8 cellular contexts compared by ENCODE assay signal in the genomic region with DNA sequence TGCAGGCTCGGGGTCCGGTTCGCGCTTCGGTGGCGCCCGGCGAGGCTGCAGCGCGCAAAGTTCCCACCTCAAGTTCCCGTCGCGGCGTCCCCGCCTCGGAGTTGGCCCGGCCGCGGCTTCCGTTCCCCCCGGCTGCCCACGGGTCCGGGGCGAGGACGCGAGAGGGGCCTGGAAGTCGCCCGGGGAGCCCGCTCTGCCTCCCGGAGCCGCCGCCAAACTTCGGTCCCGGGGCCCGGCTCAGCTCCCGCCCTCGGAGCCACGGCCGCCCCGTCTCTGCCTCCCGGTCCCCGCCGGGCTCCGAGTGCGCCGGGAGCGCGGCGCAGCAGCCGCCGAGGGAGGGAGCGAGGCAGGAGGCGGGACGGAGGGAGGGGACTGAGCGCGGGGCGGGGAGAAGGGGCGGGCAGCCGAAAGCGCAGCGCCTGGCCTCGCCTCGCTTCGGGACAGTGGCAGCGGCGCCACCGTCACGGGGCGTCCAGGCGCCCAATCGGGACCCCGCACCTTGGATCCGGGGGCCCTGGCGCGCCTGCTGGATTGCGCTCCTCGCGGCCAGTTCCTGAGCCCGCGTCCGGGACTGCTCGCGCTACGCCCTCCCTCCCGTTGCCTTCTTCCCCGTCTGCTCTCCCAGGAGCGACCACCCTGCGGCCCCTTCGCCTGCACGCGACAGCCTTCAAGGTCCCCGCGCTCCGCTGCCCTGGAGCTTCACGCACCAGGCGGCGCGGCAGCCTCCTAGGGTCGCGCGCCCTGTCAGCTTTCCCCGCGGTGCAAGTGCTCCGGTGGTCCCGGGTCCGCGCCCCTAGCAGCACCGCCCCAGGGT. TPM values are rescaled to one million over a fixed set of nuclear protein-coding genes. Genes with fewer than 3 reads are reported as not detected.
A peak's percentile ranks its signal among the peaks of the same experiment; 100 is the strongest.
DNase-seq lines count a peak whose midpoint lies in the region; ATAC-seq and TF ChIP-seq lines count a peak whose summit lies in the region.

A gene with protein sequence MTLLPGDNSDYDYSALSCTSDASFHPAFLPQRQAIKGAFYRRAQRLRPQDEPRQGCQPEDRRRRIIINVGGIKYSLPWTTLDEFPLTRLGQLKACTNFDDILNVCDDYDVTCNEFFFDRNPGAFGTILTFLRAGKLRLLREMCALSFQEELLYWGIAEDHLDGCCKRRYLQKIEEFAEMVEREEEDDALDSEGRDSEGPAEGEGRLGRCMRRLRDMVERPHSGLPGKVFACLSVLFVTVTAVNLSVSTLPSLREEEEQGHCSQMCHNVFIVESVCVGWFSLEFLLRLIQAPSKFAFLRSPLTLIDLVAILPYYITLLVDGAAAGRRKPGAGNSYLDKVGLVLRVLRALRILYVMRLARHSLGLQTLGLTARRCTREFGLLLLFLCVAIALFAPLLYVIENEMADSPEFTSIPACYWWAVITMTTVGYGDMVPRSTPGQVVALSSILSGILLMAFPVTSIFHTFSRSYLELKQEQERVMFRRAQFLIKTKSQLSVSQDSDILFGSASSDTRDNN (minus strand): TSS at position 305 of the 814 bp plus-strand sequence. CDS start 12,769 bp downstream, outside the sequence.

- no peaks in the 10 kb centered on the region for H3K9me3 Mint-ChIP-seq in naive thymus-derived CD8-positive, alpha-beta T cell

- peaks cover 9 to 13% (median 11%) of the 10 kb centered on the region in 4 donors for H3K4me1 Mint-ChIP-seq in naive thymus-derived CD8-positive, alpha-beta T cell

- H3K27me3 Mint-ChIP-seq in naive thymus-derived CD8-positive, alpha-beta T cell: peaks cover 19 to 82% (median 56%) of the 10 kb centered on the region in 5 donors

- ATAC-seq in naive thymus-derived CD8-positive, alpha-beta T cell: peak in 1 of 2 donors; percentile 68
- no peak for ATAC-seq in GM19351 (IDR thresholded peaks at IDR 0.05; ENCODE audit: unreplicated experiment)

- 2% methylated on average over 24 of the region's 108 CpGs for WGBS in suprapubic skin

- no peaks in the 10 kb centered on the region for H3K79me2 ChIP-seq in fibroblast of lung (ENCODE audit: control insufficient read depth, insufficient read depth, low read length)

- H3K36me3 ChIP-seq in fibroblast of lung (ENCODE audit: control insufficient read depth, insufficient read depth, low read length): no peaks in the 10 kb centered on the region
- no peaks in the 10 kb centered on the region for H3K36me3 ChIP-seq in suprapubic skin

- H3K4me3 Mint-ChIP-seq in naive thymus-derived CD8-positive, alpha-beta T cell: peak within 1 kb of the TSS; percentile 53 to 80 (median 70)

- no peak for TF ChIP-seq CTCF in fibroblast of lung (conservative IDR thresholded peaks at IDR 0.05 in 1 of 2, IDR thresholded peaks at IDR 0.05 in 1 of 2; ENCODE audit: low read depth in 1 of 2, low read length in 2 of 2)
- no peak for TF ChIP-seq CTCF in suprapubic skin (IDR thresholded peaks at IDR 0.05)

- peak within 1 kb of the TSS; percentile 87 for H3K4me2 ChIP-seq in fibroblast of lung (ENCODE audit: extremely low read depth, insufficient read depth, low read length)

- H3K4me3 ChIP-seq in fibroblast of lung (replicated peaks in 1 of 4; ENCODE audit: control extremely low read depth in 1 of 4, insufficient read depth in 1 of 4, low read depth in 3 of 4, low read length in 4 of 4): peak within 1 kb of the TSS; percentile 37 to 72 (median 49)
- peak within 1 kb of the TSS; percentile 51 for H3K4me3 ChIP-seq in suprapubic skin

- peak within 1 kb of the TSS; percentile 62 for H3K9ac ChIP-seq in fibroblast of lung (ENCODE audit: insufficient read depth, low read length)

- peak within 1 kb of the TSS in 1 of 10 donors; percentile 24 for H3K27ac Mint-ChIP-seq in naive thymus-derived CD8-positive, alpha-beta T cell

- no peak within 1 kb of the TSS for H3K27ac ChIP-seq in fibroblast of lung (ENCODE audit: insufficient read depth, low read length)
- no peak within 1 kb of the TSS for H3K27ac ChIP-seq in suprapubic skin

- peaks cover 30% of the 10 kb centered on the region for H3K27me3 ChIP-seq in fibroblast of lung (ENCODE audit: control insufficient read depth, insufficient read depth, low read length)
- peaks cover 67% of the 10 kb centered on the region for H3K27me3 ChIP-seq in suprapubic skin

- no peaks in the 10 kb centered on the region for H4K20me1 ChIP-seq in fibroblast of lung (ENCODE audit: control insufficient read depth, extremely low read depth, insufficient read depth, low read length)

- no peaks in the 10 kb centered on the region for H3K36me3 Mint-ChIP-seq in naive thymus-derived CD8-positive, alpha-beta T cell

- H3K9me3 ChIP-seq in fibroblast of lung (ENCODE audit: control insufficient read depth, insufficient read depth, low read depth, low read length): no peaks in the 10 kb centered on the region
- H3K9me3 ChIP-seq in suprapubic skin: no peaks in the 10 kb centered on the region

- TF ChIP-seq EP300 in suprapubic skin (IDR thresholded peaks at IDR 0.05): no peak

- POLR2A ChIA-PET in naive thymus-derived CD8-positive, alpha-beta T cell (lab: Charles Lee): no interaction called here

- H3K4me1 ChIP-seq in fibroblast of lung (ENCODE audit: control insufficient read depth, extremely low read depth, insufficient read depth, low read length) (peaks cover 6% of the 10 kb centered on the region), suprapubic skin (peaks cover 19% of the 10 kb centered on the region)

- TF ChIP-seq POLR2A in suprapubic skin (IDR thresholded peaks at IDR 0.05): no peak

- peak; percentile 23 for DNase-seq in NCI-H748 (lab: John Stamatoyannopoulos, UW; ENCODE audit: unreplicated experiment)
- DNase-seq in NCI-H748 treated with DMSO at 0.1 percent for 48 hours (lab: John Stamatoyannopoulos, UW): no peak
- DNase-seq in NCI-H2196 (lab: John Stamatoyannopoulos, UW; ENCODE audit: unreplicated experiment): peak; percentile 57
- peak; percentile 68 for DNase-seq in activated T-cell treated with anti-CD3 and anti-CD28 coated beads for 48 hours (ENCODE audit: low read depth)
- DNase-seq in fibroblast of lung (ENCODE audit: low read depth in 2 of 2): peak; percentile 67 to 78
- DNase-seq in naive thymus-derived CD8-positive, alpha-beta T cell: peak in 1 of 10 donors; percentile 13
- DNase-seq in suprapubic skin (ENCODE audit: low spot score in 2 of 2): no peak

- peak within 1 kb of the TSS; percentile 52 for H2AFZ ChIP-seq in fibroblast of lung (ENCODE audit: low read length)

RNA-seq across cellular contexts. Expression of the gene that starts here (rescaled TPM):
- total RNA-seq in fibroblast of lung: 9.9 and 26.5 TPM in 2 replicates
- polyA plus RNA-seq in fibroblast of lung: 0.73 and 1.8 TPM in 2 replicates
- polyA plus RNA-seq in fibroblast of lung (2012): 0.76 and 3.2 TPM in 2 replicates
- 1.1 and 2.6 TPM in 2 replicates for polyA minus RNA-seq in fibroblast of lung (ENCODE audit: low replicate concordance)
- 1 to 10 TPM; 1.8 to 2.3 TPM for total RNA-seq in naive thymus-derived CD8-positive, alpha-beta T cell
- polyA plus RNA-seq in naive thymus-derived CD8-positive, alpha-beta T cell: not detected
- total RNA-seq in suprapubic skin: 1 to 10 TPM in 2 of 4 donors, under 1 TPM in 2; 0.26 to 1.2 (median 1.0) TPM

Comparison
In these comparisons a context has a peak if more than half of its experiments do, and no peak if none do; other contexts are left out.
1. DNase-seq: peak in NCI-H748 (single experiment), NCI-H2196 (single experiment), activated T-cell treated with anti-CD3 and anti-CD28 coated beads for 48 hours (single experiment) and fibroblast of lung (2 of 2); none in NCI-H748 treated with DMSO at 0.1 percent for 48 hours (single experiment) and suprapubic skin (0 of 2).